ENCODE assay signal across 18 cellular contexts in genomic region chr4:6425336-6425735, GRCh38. TPM values are rescaled to one million over a fixed set of nuclear protein-coding genes. Genes with fewer than 3 reads are reported as not detected.
DNase-seq lines count a peak whose midpoint lies in the region; ATAC-seq and TF ChIP-seq lines count a peak whose summit lies in the region.
"Had no signal": no experiment of that assay in that cellular context is flagged by ENCODE, and none has a peak within 500 bp of the region (broad histone marks: within the 10 kb centered on the region; RNA-seq: fewer than 3 reads in every experiment).

No MANE protein-coding gene starts in this region.

- H3K4me1 Mint-ChIP-seq in chondrocyte (ENCODE audit: low read depth) (no peaks in the 10 kb centered on the region), neural progenitor cell (no peaks in the 10 kb centered on the region)

- no peaks in the 10 kb centered on the region for H3K79me2 ChIP-seq in neural progenitor cell (ENCODE audit: low read depth)

- no peak overlapping the region for H3K9ac ChIP-seq in neural progenitor cell
- H3K9ac ChIP-seq: BLaER1 had no signal

- no peak overlapping the region for H3K4me3 Mint-ChIP-seq in chondrocyte (ENCODE audit: unreplicated experiment)
- H3K4me3 Mint-ChIP-seq in neural progenitor cell = no peak overlapping the region
- H3K4me3 Mint-ChIP-seq: CD8-positive, alpha-beta memory T cell; IgD-negative memory B cell; T-cell had no signal

- no peaks in the 10 kb centered on the region for H3K36me3 Mint-ChIP-seq in chondrocyte (ENCODE audit: low read depth)
- no peaks in the 10 kb centered on the region for H3K36me3 Mint-ChIP-seq in neural progenitor cell
- H3K36me3 Mint-ChIP-seq: IgD-negative memory B cell, T-cell had no signal

- no peak overlapping the region for H2AFZ ChIP-seq in neural progenitor cell (replicated peaks)

- ATAC-seq in GM18867 (IDR thresholded peaks at IDR 0.05; ENCODE audit: unreplicated experiment) = peak; percentile 66
- ATAC-seq in GM21423 (IDR thresholded peaks at IDR 0.05; ENCODE audit: unreplicated experiment) = peak; percentile 42
- no peak for ATAC-seq in HG03342 (IDR thresholded peaks at IDR 0.05; ENCODE audit: unreplicated experiment)
- ATAC-seq in HG03442 (IDR thresholded peaks at IDR 0.05; ENCODE audit: unreplicated experiment) = no peak
- ATAC-seq: T-cell had no signal

- H4K20me1 ChIP-seq in neural progenitor cell (ENCODE audit: low read depth) = no peaks in the 10 kb centered on the region
- H4K20me1 ChIP-seq: BLaER1 had no signal

- no peak for TF ChIP-seq CTCF in chondrocyte (IDR thresholded peaks at IDR 0.05)
- no peak for TF ChIP-seq CTCF in neural progenitor cell (IDR thresholded peaks at IDR 0.05)

- H3K9me3 Mint-ChIP-seq in chondrocyte (ENCODE audit: low read depth) (no peaks in the 10 kb centered on the region), neural progenitor cell (no peaks in the 10 kb centered on the region)
- H3K9me3 Mint-ChIP-seq: CD8-positive, alpha-beta memory T cell; T-cell had no signal

- H3K4me1 ChIP-seq in neural progenitor cell = no peaks in the 10 kb centered on the region

- peaks cover 48% of the 10 kb centered on the region for H3K27me3 Mint-ChIP-seq in chondrocyte (ENCODE audit: low read depth)
- H3K27me3 Mint-ChIP-seq in neural progenitor cell (ENCODE audit: insufficient read depth, low read depth) = peaks cover 15% of the 10 kb centered on the region

- no peaks in the 10 kb centered on the region for H3F3A ChIP-seq in neural progenitor cell (ENCODE audit: low read depth)

- TF ChIP-seq POLR2A in erythroblast (IDR thresholded peaks at IDR 0.05; ENCODE audit: low read length) = no peak

- H3K27me3 ChIP-seq in neural progenitor cell = no peaks in the 10 kb centered on the region
- H3K27me3 ChIP-seq: BLaER1 had no signal

- no peak overlapping the region for H3K4me2 ChIP-seq in neural progenitor cell
- H3K4me2 ChIP-seq: BLaER1 had no signal

- H3K27ac Mint-ChIP-seq in chondrocyte (ENCODE audit: unreplicated experiment) (no peak overlapping the region), neural progenitor cell (peak overlapping the region; percentile 50)
- H3K27ac Mint-ChIP-seq: CD8-positive, alpha-beta memory T cell; IgD-negative memory B cell had no signal

- no peaks in the 10 kb centered on the region for H3K36me3 ChIP-seq in neural progenitor cell
- H3K36me3 ChIP-seq: BLaER1 had no signal

- DNase-seq in chondrocyte (ENCODE audit: low spot score) (peak; percentile 54), neural progenitor cell (ENCODE audit: low spot score) (no peak), erythroblast (lab: John Stamatoyannopoulos, UW) (no peak)
- DNase-seq: DND-41, H7, NCI-H1417 treated with DMSO at 0.1 percent for 48 hours, NCI-H2029, NCI-H226, NCI-H526 had no signal

- H3K4me3 ChIP-seq in neural progenitor cell = no peak overlapping the region
- H3K4me3 ChIP-seq: BLaER1, SK-N-MC had no signal

- no peak overlapping the region for H3K27ac ChIP-seq in neural progenitor cell
- H3K27ac ChIP-seq: BLaER1, SK-N-MC had no signal

- H3K9me3 ChIP-seq in neural progenitor cell (ENCODE audit: low read depth) = no peaks in the 10 kb centered on the region

RNA-seq across cellular contexts. Expression of gene PPP2R2C, which starts 47.1 kb away (rescaled TPM):
- total RNA-seq in chondrocyte (0.10 to 0.94 TPM (median 0.13 TPM) in 3 replicates), neural progenitor cell (ENCODE audit: low replicate concordance) (2.5 and 3.5 TPM in 2 replicates)
- total RNA-seq: CD8-positive, alpha-beta memory T cell had no signal

Comparison
In these comparisons a context has a peak if more than half of its experiments do, and no peak if none do; other contexts are left out.
1. ATAC-seq: peak in GM18867 (single experiment) and GM21423 (single experiment); none in HG03342 (single experiment) and HG03442 (single experiment).